In genomic region chr20:10434832-10435812, GRCh38 we compare ENCODE assay signal across 1 cellular context.
A peak's percentile ranks its signal among the peaks of the same experiment; 100 is the strongest.
TF ChIP-seq lines count a peak whose summit lies in the region.

SLX4IP (plus strand) TSS chr20:10435305; CDS start chr20:10458205, 22,900 bp downstream.

TF ChIP-seq in SK-N-SH, 30 proteins besides CTCF, POLR2A, EP300 and RAD21 (continued from another document):
- TF ChIP-seq ZBTB33 (IDR thresholded peaks at IDR 0.05; ENCODE audit: borderline replicate concordance, low read depth) (peak; percentile 96), PBX3 (IDR thresholded peaks at IDR 0.05) (no peak), FOSL2 (IDR thresholded peaks at IDR 0.05; ENCODE audit: borderline replicate concordance, low read depth) (no peak), CHD2 (IDR thresholded peaks at IDR 0.05; ENCODE audit: low read length, partially characterized antibody) (peak; percentile 98), IRF3 (IDR thresholded peaks at IDR 0.05; ENCODE audit: low read depth, low read length) (no peak), MAX (IDR thresholded peaks at IDR 0.05; ENCODE audit: low read depth) (peak; percentile 78), SIN3A (IDR thresholded peaks at IDR 0.05; ENCODE audit: borderline replicate concordance, low read depth, low read length) (peak; percentile 17; the same call in 1 of the 2 replicates), MXI1 (IDR thresholded peaks at IDR 0.05; ENCODE audit: low read depth, low read length) (peak; percentile 61), RFX5 (IDR thresholded peaks at IDR 0.05; ENCODE audit: low read length) (0 out of 2 replicates have a peak, but pooled peaks have one; percentile 3), POLR2AphosphoS5 (IDR thresholded peaks at IDR 0.05; ENCODE audit: low read depth, low read length) (peak; percentile 75)
